ENCODE assay signal across 18 cellular contexts in the genomic region with DNA sequence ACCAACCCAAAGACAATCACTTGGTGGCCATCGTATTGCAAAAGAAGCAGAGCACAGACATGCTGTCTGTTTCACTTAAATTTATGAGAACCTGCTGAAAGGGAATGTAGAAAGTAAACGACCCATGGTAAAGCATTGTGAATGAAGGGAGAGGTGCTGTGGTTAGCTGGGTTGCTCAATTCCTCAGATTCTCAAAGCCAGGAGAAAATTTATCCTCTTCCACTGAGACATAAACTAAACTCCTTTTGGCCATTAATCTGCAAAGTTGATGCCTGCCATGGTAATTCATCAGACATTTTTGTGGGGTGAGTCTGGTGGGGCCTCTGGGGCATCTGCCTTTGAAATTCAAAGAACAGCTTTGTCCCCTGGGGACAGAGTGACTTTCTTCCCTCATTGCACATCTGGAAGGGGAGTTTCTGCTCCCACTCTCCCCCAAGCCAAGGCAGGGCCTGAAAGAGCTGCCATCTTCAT.
A peak's percentile ranks its signal among the peaks of the same experiment; 100 is the strongest.
DNase-seq lines count a peak whose midpoint lies in the region; ATAC-seq, FAIRE-seq and TF ChIP-seq lines count a peak whose summit lies in the region.
"Had no signal": no experiment of that assay in that cellular context is flagged by ENCODE, and none has a peak within 500 bp of the region (broad histone marks: within the 10 kb centered on the region; RNA-seq: fewer than 3 reads in every experiment).

No MANE protein-coding gene starts in this region.

- H3K9me3 ChIP-seq in smooth muscle cell (replicated peaks; ENCODE audit: low read depth) (no peaks in the 10 kb centered on the region), OCI-LY7 (ENCODE audit: low read length) (no peaks in the 10 kb centered on the region)
- H3K9me3 ChIP-seq: gastrocnemius medialis, pancreas, SJSA1 had no signal

- no peak overlapping the region for H3K9ac ChIP-seq in smooth muscle cell (ENCODE audit: low read depth)

- peak; percentile 12 for DNase-seq in H54 (ENCODE audit: insufficient read length, low spot score)
- DNase-seq in SKM-1 treated with dmso at 0.1 percent for 144 hours (lab: John Stamatoyannopoulos, UW; ENCODE audit: unreplicated experiment), result peak; percentile 55
- peak; percentile 87 to 90 for DNase-seq in foreskin fibroblast
- DNase-seq in smooth muscle cell (lab: John Stamatoyannopoulos, UW; ENCODE audit: unreplicated experiment), result no peak
- DNase-seq in OCI-LY7 (ENCODE audit: low spot score), result no peak
- no peak for DNase-seq in activated CD4-positive, alpha-beta T cell treated with anti-CD3 and anti-CD28 coated beads, Interleukin-2, amount 10 ng/mL, durations not matched to agents 24 days and 14 days
- DNase-seq in activated T-cell treated with anti-CD3 and anti-CD28 coated beads, Interleukin-2, amount 50 U/mL, for 72 hours, result no peak
- DNase-seq: activated CD4-positive, alpha-beta T cell treated with anti-CD3 and anti-CD28 coated beads for 48 hours; activated effector memory CD4-positive, alpha-beta T cell treated with anti-CD3 and anti-CD28 coated beads, Interleukin-2, amount 50 U/mL, for 16 hours; central memory CD4-positive, alpha-beta T cell; DMS53; NCI-H524 treated with DMSO at 0.1 percent for 48 hours; pancreas; stimulated activated CD4-positive, alpha-beta T cell treated with anti-CD3 and anti-CD28 coated beads, Interleukin-4, amount 100 ng/mL, for 24 hours; stimulated activated naive CD8-positive, alpha-beta T cell treated with anti-CD3 and anti-CD28 coated beads, Interleukin-15, amount 100 ng/mL, for 72 hours had no signal

- no peak overlapping the region for H3K4me3 ChIP-seq in foreskin fibroblast (ENCODE audit: low read depth in 1 of 2, low read length in 2 of 2)
- H3K4me3 ChIP-seq in smooth muscle cell, result no peak overlapping the region
- no peak overlapping the region for H3K4me3 ChIP-seq in OCI-LY7 (ENCODE audit: low read depth, low read length, poor library complexity, severe bottlenecking)
- H3K4me3 ChIP-seq: gastrocnemius medialis, pancreas, SJSA1 had no signal

- peaks cover 8% of the 10 kb centered on the region for H3K9me3 Mint-ChIP-seq in activated CD4-positive, alpha-beta T cell treated with anti-CD3 and anti-CD28 coated beads, Interleukin-2, amount 10 ng/mL, durations not matched to agents 24 days and 14 days
- peaks cover 5 to 9% of the 10 kb centered on the region in 2 donors for H3K9me3 Mint-ChIP-seq in activated T-cell treated with anti-CD3 and anti-CD28 coated beads, Interleukin-2, amount 50 U/mL, for 72 hours

- BruUV-seq in OCI-LY7 (replicated peaks; lab: Mats Ljungman, UMichigan), result no TSS peak

- CTCF ChIA-PET in OCI-LY7 (lab: Charles Lee; ENCODE audit: unreplicated experiment), result interaction anchor here (0.5 kb wide), 1 partner anchor 510 kb away, joined by 3 read pairs; no protein-coding TSS in a partner anchor

- 28% methylated on average over 2 of the region's 2 CpGs for WGBS in smooth muscle cell (ENCODE audit: low lambda C conversion rate)

- H3K4me3 Mint-ChIP-seq in activated CD4-positive, alpha-beta T cell treated with anti-CD3 and anti-CD28 coated beads, Interleukin-2, amount 10 ng/mL, durations not matched to agents 24 days and 14 days, result no peak overlapping the region
- no peak overlapping the region for H3K4me3 Mint-ChIP-seq in activated T-cell treated with anti-CD3 and anti-CD28 coated beads, Interleukin-2, amount 50 U/mL, for 72 hours
- H3K4me3 Mint-ChIP-seq: stimulated activated naive CD8-positive, alpha-beta T cell treated with anti-CD3 and anti-CD28 coated beads, Interleukin-15, amount 100 ng/mL, for 72 hours had no signal

- H3F3A ChIP-seq in smooth muscle cell (ENCODE audit: low read depth), result peaks cover 3% of the 10 kb centered on the region

- H3K9me2 ChIP-seq in OCI-LY7 (ENCODE audit: insufficient read depth, low read length), result no peaks in the 10 kb centered on the region

- peak overlapping the region; percentile 45 for H3K4me2 ChIP-seq in smooth muscle cell
- no peak overlapping the region for H3K4me2 ChIP-seq in OCI-LY7 (ENCODE audit: low read length)

- no peaks in the 10 kb centered on the region for H4K20me1 ChIP-seq in smooth muscle cell (ENCODE audit: low read depth)
- H4K20me1 ChIP-seq in OCI-LY7 (ENCODE audit: insufficient read depth, low read length), result no peaks in the 10 kb centered on the region

- H2AFZ ChIP-seq in smooth muscle cell (ENCODE audit: low read depth) (no peak overlapping the region), OCI-LY7 (ENCODE audit: low read length) (no peak overlapping the region)

- no peak for FAIRE-seq in H54 (lab: Jason Lieb, UNC)
- FAIRE-seq: pancreas had no signal

- no peak for ATAC-seq in activated T-cell treated with anti-CD3 and anti-CD28 coated beads, Interleukin-2, amount 50 U/mL, for 72 hours (replicated peaks in 1 of 2)
- ATAC-seq: left lobe of liver; pancreas; stimulated activated naive CD8-positive, alpha-beta T cell treated with anti-CD3 and anti-CD28 coated beads, Interleukin-15, amount 100 ng/mL, for 72 hours had no signal

- peak overlapping the region; percentile 66 for H3K27ac ChIP-seq in smooth muscle cell (ENCODE audit: low read depth)
- no peak overlapping the region for H3K27ac ChIP-seq in OCI-LY7 (ENCODE audit: low read depth, low read length, poor library complexity, severe bottlenecking)
- H3K27ac ChIP-seq: gastrocnemius medialis, pancreas, SJSA1 had no signal

- H3K79me2 ChIP-seq in smooth muscle cell (ENCODE audit: low read depth), result no peaks in the 10 kb centered on the region
- H3K79me2 ChIP-seq in OCI-LY7 (ENCODE audit: insufficient read depth, low read depth, low read length), result no peaks in the 10 kb centered on the region

- H3K4me1 ChIP-seq in smooth muscle cell (ENCODE audit: low read depth) (peaks cover 13% of the 10 kb centered on the region), OCI-LY7 (ENCODE audit: insufficient read depth, low read length, poor library complexity, severe bottlenecking) (no peaks in the 10 kb centered on the region)
- H3K4me1 ChIP-seq: gastrocnemius medialis had no signal

- no peaks in the 10 kb centered on the region for H3K36me3 Mint-ChIP-seq in activated CD4-positive, alpha-beta T cell treated with anti-CD3 and anti-CD28 coated beads, Interleukin-2, amount 10 ng/mL, durations not matched to agents 24 days and 14 days (ENCODE audit: low read depth)
- H3K36me3 Mint-ChIP-seq in activated T-cell treated with anti-CD3 and anti-CD28 coated beads, Interleukin-2, amount 50 U/mL, for 72 hours (ENCODE audit: insufficient read depth in 2 of 2), result peaks cover 2% of the 10 kb centered on the region in 2 donors

- no peaks in the 10 kb centered on the region for H3K4me1 Mint-ChIP-seq in activated CD4-positive, alpha-beta T cell treated with anti-CD3 and anti-CD28 coated beads, Interleukin-2, amount 10 ng/mL, durations not matched to agents 24 days and 14 days
- no peaks in the 10 kb centered on the region for H3K4me1 Mint-ChIP-seq in activated T-cell treated with anti-CD3 and anti-CD28 coated beads, Interleukin-2, amount 50 U/mL, for 72 hours (ENCODE audit: low read depth)
- H3K4me1 Mint-ChIP-seq: stimulated activated naive CD8-positive, alpha-beta T cell treated with anti-CD3 and anti-CD28 coated beads, Interleukin-15, amount 100 ng/mL, for 72 hours had no signal

- POLR2A ChIA-PET in OCI-LY7 (lab: Charles Lee), result no interaction called here

- H3K27ac Mint-ChIP-seq in activated CD4-positive, alpha-beta T cell treated with anti-CD3 and anti-CD28 coated beads, Interleukin-2, amount 10 ng/mL, durations not matched to agents 24 days and 14 days, result no peak overlapping the region
- no peak overlapping the region for H3K27ac Mint-ChIP-seq in activated T-cell treated with anti-CD3 and anti-CD28 coated beads, Interleukin-2, amount 50 U/mL, for 72 hours
- H3K27ac Mint-ChIP-seq: stimulated activated naive CD8-positive, alpha-beta T cell treated with anti-CD3 and anti-CD28 coated beads, Interleukin-15, amount 100 ng/mL, for 72 hours had no signal

- no peaks in the 10 kb centered on the region for H3K27me3 Mint-ChIP-seq in activated CD4-positive, alpha-beta T cell treated with anti-CD3 and anti-CD28 coated beads, Interleukin-2, amount 10 ng/mL, durations not matched to agents 24 days and 14 days
- H3K27me3 Mint-ChIP-seq in activated T-cell treated with anti-CD3 and anti-CD28 coated beads, Interleukin-2, amount 50 U/mL, for 72 hours (ENCODE audit: low read depth), result no peaks in the 10 kb centered on the region
- H3K27me3 Mint-ChIP-seq: stimulated activated naive CD8-positive, alpha-beta T cell treated with anti-CD3 and anti-CD28 coated beads, Interleukin-15, amount 100 ng/mL, for 72 hours had no signal

- no peak for TF ChIP-seq POLR2A in H54 (IDR thresholded peaks at IDR 0.05; ENCODE audit: low read depth, low read length)

- intact Hi-C loops in OCI-LY7 (cut with micrococcal nuclease; ENCODE audit: unreplicated experiment), result no loop called here
- intact Hi-C loops in activated CD4-positive, alpha-beta T cell treated with anti-CD3 and anti-CD28 coated beads, Interleukin-2, amount 10 ng/mL, durations not matched to agents 24 days and 14 days (cut with micrococcal nuclease), result no loop called here

- no peaks in the 10 kb centered on the region for H3K27me3 ChIP-seq in smooth muscle cell (ENCODE audit: low read depth)
- H3K27me3 ChIP-seq: gastrocnemius medialis, pancreas, SJSA1 had no signal

- H3K36me3 ChIP-seq in smooth muscle cell (ENCODE audit: low read depth) (no peaks in the 10 kb centered on the region), OCI-LY7 (ENCODE audit: insufficient read depth, low read length) (no peaks in the 10 kb centered on the region)
- H3K36me3 ChIP-seq: gastrocnemius medialis, pancreas, SJSA1 had no signal

- no peak for TF ChIP-seq CTCF in foreskin fibroblast (IDR thresholded peaks at IDR 0.05; ENCODE audit: low read depth, low read length)
- TF ChIP-seq CTCF in smooth muscle cell (IDR thresholded peaks at IDR 0.05; ENCODE audit: borderline replicate concordance, insufficient read depth, poor library complexity, severe bottlenecking), result no peak
- no peak for TF ChIP-seq CTCF in OCI-LY7 (conservative IDR thresholded peaks at IDR 0.05; ENCODE audit: low read length)

Comparison
In these comparisons a context has a peak if more than half of its experiments do, and no peak if none do; other contexts are left out.
1. DNase-seq: peak in H54 (single experiment), SKM-1 treated with dmso at 0.1 percent for 144 hours (single experiment) and foreskin fibroblast (2 of 2); none in smooth muscle cell (single experiment), OCI-LY7 (single experiment), activated CD4-positive, alpha-beta T cell treated with anti-CD3 and anti-CD28 coated beads, Interleukin-2, amount 10 ng/mL, durations not matched to agents 24 days and 14 days (single experiment) and activated T-cell treated with anti-CD3 and anti-CD28 coated beads, Interleukin-2, amount 50 U/mL, for 72 hours (0 of 2).